Comparison of ENCODE assay signal across 1 cellular context in genomic region chr21:15759469-15759868, GRCh38.
TF ChIP-seq lines count a peak whose summit lies in the region.

No MANE protein-coding gene starts in this region.

TF ChIP-seq in H1, 55 proteins besides CTCF, POLR2A, EP300 and RAD21:
- TF ChIP-seq POU5F1 (IDR thresholded peaks at IDR 0.05; ENCODE audit: low read depth, low read length) = no peak
- no peak for TF ChIP-seq MAX (IDR thresholded peaks at IDR 0.05)
- no peak for TF ChIP-seq NRF1 (IDR thresholded peaks at IDR 0.05; ENCODE audit: low read depth, low read length)
- TF ChIP-seq CEBPB (IDR thresholded peaks at IDR 0.05; ENCODE audit: low read depth, low read length) = no peak
- no peak for TF ChIP-seq SP4 (IDR thresholded peaks at IDR 0.05; ENCODE audit: low read length)
- no peak for TF ChIP-seq KDM1A (IDR thresholded peaks at IDR 0.05; ENCODE audit: borderline replicate concordance, low read length)
